20 cellular contexts compared by ENCODE assay signal in the genomic region with DNA sequence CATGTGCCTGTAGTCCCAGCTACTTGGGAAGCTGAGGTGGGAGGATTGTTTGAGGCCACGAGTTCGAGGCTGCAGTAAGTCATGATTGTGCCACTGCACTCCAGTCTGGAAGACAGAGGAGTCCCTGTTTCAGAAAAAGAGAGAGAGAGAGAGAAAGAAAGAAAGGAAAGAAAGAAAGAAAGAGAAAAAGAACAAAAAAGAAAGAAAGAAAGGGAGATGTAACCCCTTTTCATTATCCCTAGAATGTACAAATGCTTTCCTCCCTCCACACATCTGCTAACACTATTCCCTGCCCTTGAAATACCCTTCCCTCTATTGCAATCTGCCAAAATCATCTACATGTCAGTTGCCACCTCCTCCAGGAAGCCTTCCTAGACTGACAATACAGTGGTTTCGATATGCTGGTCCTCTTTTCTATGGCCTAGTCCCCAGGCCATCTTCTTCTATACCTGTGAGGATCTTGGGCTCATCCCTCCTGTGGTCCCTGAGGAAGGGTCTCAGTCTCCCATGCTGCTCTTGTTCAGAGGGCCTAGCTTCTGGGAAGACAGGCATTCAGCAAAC.
"Had no signal": no experiment of that assay in that cellular context is flagged by ENCODE, and none has a peak within 500 bp of the region (broad histone marks: within the 10 kb centered on the region; RNA-seq: fewer than 3 reads in every experiment).

No MANE protein-coding gene starts in this region.

- H3K9me3 Mint-ChIP-seq: activated naive CD4-positive, alpha-beta T cell treated with anti-CD3 and anti-CD28 coated beads, Interleukin-2, amount 10 ng/mL, durations not matched to agents 7 days and 5 days; endodermal cell; nephron; T-helper 1 cell treated with Interleukin-12 subunit alpha and Interleukin-12 subunit beta and Interleukin-4 antibody, amounts not matched to agents 30 μg/mL and 1 μg/mL, for 36 hours; WTC11 had no signal

- H3K9me3 ChIP-seq: heart left ventricle, thyroid gland, upper lobe of right lung had no signal

- H3K27ac Mint-ChIP-seq: activated naive CD4-positive, alpha-beta T cell treated with anti-CD3 and anti-CD28 coated beads, Interleukin-2, amount 10 ng/mL, durations not matched to agents 7 days and 5 days; T-helper 1 cell treated with Interleukin-12 subunit alpha and Interleukin-12 subunit beta and Interleukin-4 antibody, amounts not matched to agents 30 μg/mL and 1 μg/mL, for 36 hours had no signal

- ATAC-seq: heart left ventricle; left cardiac atrium; stimulated activated naive CD8-positive, alpha-beta T cell treated with anti-CD3 and anti-CD28 coated beads, Interleukin-15, Interleukin-2, amounts not matched to agents 100 U/mL and 50 U/mL, for 24 hours; upper lobe of right lung; WTC11 had no signal

- DNase-seq: activated effector memory CD4-positive, alpha-beta T cell treated with Interleukin-2 at 50 U/mL for 16 hours; activated naive CD4-positive, alpha-beta T cell treated with anti-CD3 and anti-CD28 coated beads, Interleukin-2, amount 10 ng/mL, durations not matched to agents 7 days and 5 days; activated T-cell treated with anti-CD3 and anti-CD28 coated beads, Interleukin-2, amount 50 U/mL, for 48 hours; brain microvascular endothelial cell; endodermal cell; heart left ventricle; islet precursor cell; left cardiac atrium; midbrain; retina; stimulated activated CD4-positive, alpha-beta T cell treated with anti-CD3 and anti-CD28 coated beads, Interleukin-2, amount 100 ng/mL, for 48 hours; stimulated activated naive CD8-positive, alpha-beta T cell treated with anti-CD3 and anti-CD28 coated beads, Interleukin-15, Interleukin-2, amounts not matched to agents 100 U/mL and 50 U/mL, for 24 hours; T1000; thyroid gland; upper lobe of right lung had no signal

- H3K36me3 Mint-ChIP-seq: activated naive CD4-positive, alpha-beta T cell treated with anti-CD3 and anti-CD28 coated beads, Interleukin-2, amount 10 ng/mL, durations not matched to agents 7 days and 5 days; WTC11 had no signal

- H3K4me1 ChIP-seq: upper lobe of right lung had no signal

- H3K36me3 ChIP-seq: brain microvascular endothelial cell, heart left ventricle, thyroid gland, upper lobe of right lung had no signal

- H3K4me3 ChIP-seq: coronary artery, heart left ventricle, thyroid gland, upper lobe of right lung had no signal

- H3K4me3 Mint-ChIP-seq: activated naive CD4-positive, alpha-beta T cell treated with anti-CD3 and anti-CD28 coated beads, Interleukin-2, amount 10 ng/mL, durations not matched to agents 7 days and 5 days; endodermal cell; nephron; T-helper 1 cell treated with Interleukin-12 subunit alpha and Interleukin-12 subunit beta and Interleukin-4 antibody, amounts not matched to agents 30 μg/mL and 1 μg/mL, for 36 hours; WTC11 had no signal

- H3K27me3 ChIP-seq: brain microvascular endothelial cell, heart left ventricle, thyroid gland had no signal

- H3K27ac ChIP-seq: brain microvascular endothelial cell, coronary artery, epithelial cell of prostate, thyroid gland, upper lobe of right lung had no signal
